Comparison of ENCODE assay signal across 8 cellular contexts in genomic region chr19:17234911-17235617, GRCh38. TPM values are rescaled to one million over a fixed set of nuclear protein-coding genes. Genes with fewer than 3 reads are reported as not detected.
DNase-seq lines count a peak whose midpoint lies in the region; ATAC-seq and TF ChIP-seq lines count a peak whose summit lies in the region.

No MANE protein-coding gene starts in this region.

- H3K9ac ChIP-seq in SK-N-MC (ENCODE audit: insufficient read length) = peak overlapping the region; percentile 62
- no peak overlapping the region for H3K9ac ChIP-seq in smooth muscle cell (ENCODE audit: low read depth)

- TF ChIP-seq CTCF in hepatocyte (IDR thresholded peaks at IDR 0.05; ENCODE audit: poor library complexity) = no peak
- no peak for TF ChIP-seq CTCF in smooth muscle cell (IDR thresholded peaks at IDR 0.05; ENCODE audit: borderline replicate concordance, insufficient read depth, poor library complexity, severe bottlenecking)

- H3K27ac ChIP-seq in SK-N-MC (no peak overlapping the region), hepatocyte (peak overlapping the region; percentile 53), smooth muscle cell (ENCODE audit: low read depth) (no peak overlapping the region)

- no peaks in the 10 kb centered on the region for H3K27me3 Mint-ChIP-seq in activated naive CD8-positive, alpha-beta T cell treated with anti-CD3 and anti-CD28 coated beads, Interleukin-2, amount 50 U/mL, for 24 hours

- H3K27ac Mint-ChIP-seq in activated naive CD8-positive, alpha-beta T cell treated with anti-CD3 and anti-CD28 coated beads, Interleukin-2, amount 50 U/mL, for 24 hours = peak overlapping the region; percentile 39

- H3K79me2 ChIP-seq in hepatocyte = peaks cover 61% of the 10 kb centered on the region
- peaks cover 38% of the 10 kb centered on the region for H3K79me2 ChIP-seq in smooth muscle cell (ENCODE audit: low read depth)

- no peaks in the 10 kb centered on the region for H3K9me2 ChIP-seq in hepatocyte (replicated peaks; ENCODE audit: insufficient read depth)

- H3K9me3 Mint-ChIP-seq in activated naive CD8-positive, alpha-beta T cell treated with anti-CD3 and anti-CD28 coated beads, Interleukin-2, amount 50 U/mL, for 24 hours = no peaks in the 10 kb centered on the region

- H4K20me1 ChIP-seq in hepatocyte (ENCODE audit: insufficient read depth, poor library complexity, severe bottlenecking) (peaks cover 27% of the 10 kb centered on the region), smooth muscle cell (ENCODE audit: low read depth) (peaks cover 79% of the 10 kb centered on the region)

- H2AFZ ChIP-seq in hepatocyte (no peak overlapping the region), smooth muscle cell (ENCODE audit: low read depth) (no peak overlapping the region)

- peaks cover 32% of the 10 kb centered on the region for H3F3A ChIP-seq in smooth muscle cell (ENCODE audit: low read depth)

- H3K4me2 ChIP-seq in hepatocyte (peak overlapping the region; percentile 89), smooth muscle cell (peak overlapping the region; percentile 90)

- peak; percentile 36 for DNase-seq in activated gamma-delta T cell treated with Interleukin-2 at 50 U/mL for 16 hours
- DNase-seq in activated gamma-delta T cell (lab: John Stamatoyannopoulos, UW) = no peak
- DNase-seq in SK-N-MC (ENCODE audit: low read depth, low spot score) = no peak
- DNase-seq in activated naive CD8-positive, alpha-beta T cell treated with anti-CD3 and anti-CD28 coated beads, Interleukin-2, amount 50 U/mL, for 24 hours = peak; percentile 79
- DNase-seq in hepatocyte (ENCODE audit: low spot score) = no peak
- no peak for DNase-seq in smooth muscle cell (lab: John Stamatoyannopoulos, UW; ENCODE audit: unreplicated experiment)

- H3K9me3 ChIP-seq in SK-N-MC (ENCODE audit: low read depth, low read length) = no peaks in the 10 kb centered on the region
- H3K9me3 ChIP-seq in hepatocyte (ENCODE audit: low read depth) = no peaks in the 10 kb centered on the region
- H3K9me3 ChIP-seq in smooth muscle cell (replicated peaks; ENCODE audit: low read depth) = no peaks in the 10 kb centered on the region

- ATAC-seq in HG03565 (IDR thresholded peaks at IDR 0.05; ENCODE audit: unreplicated experiment) (peak; percentile 23), HG03025 (IDR thresholded peaks at IDR 0.05; ENCODE audit: low FRiP score, unreplicated experiment) (no peak)
- peak; percentile 72 for ATAC-seq in activated naive CD8-positive, alpha-beta T cell treated with anti-CD3 and anti-CD28 coated beads, Interleukin-2, amount 50 U/mL, for 24 hours

- H3K36me3 Mint-ChIP-seq in activated naive CD8-positive, alpha-beta T cell treated with anti-CD3 and anti-CD28 coated beads, Interleukin-2, amount 50 U/mL, for 24 hours (ENCODE audit: low read depth) = peaks cover 2% of the 10 kb centered on the region

- H3K4me1 Mint-ChIP-seq in activated naive CD8-positive, alpha-beta T cell treated with anti-CD3 and anti-CD28 coated beads, Interleukin-2, amount 50 U/mL, for 24 hours = peaks cover 12% of the 10 kb centered on the region

- 46% methylated on average over 35 of the region's 36 CpGs for WGBS in hepatocyte (ENCODE audit: low lambda C conversion rate, missing lambda C conversion rate)
- WGBS in smooth muscle cell (ENCODE audit: low lambda C conversion rate) = 29% methylated on average over 29 of the region's 36 CpGs

- peak overlapping the region; percentile 79 for H3K4me3 ChIP-seq in SK-N-MC
- no peak overlapping the region for H3K4me3 ChIP-seq in hepatocyte
- H3K4me3 ChIP-seq in smooth muscle cell = peak overlapping the region; percentile 52

- H3K4me3 Mint-ChIP-seq in activated naive CD8-positive, alpha-beta T cell treated with anti-CD3 and anti-CD28 coated beads, Interleukin-2, amount 50 U/mL, for 24 hours = peak overlapping the region; percentile 80

- H3K36me3 ChIP-seq in SK-N-MC (ENCODE audit: insufficient read depth, low read length) = peaks cover 5% of the 10 kb centered on the region; the same call in 1 of the 2 replicates
- H3K36me3 ChIP-seq in hepatocyte (replicated peaks; ENCODE audit: insufficient read depth, low read depth) = no peaks in the 10 kb centered on the region
- H3K36me3 ChIP-seq in smooth muscle cell (ENCODE audit: low read depth) = no peaks in the 10 kb centered on the region

- H3K27me3 ChIP-seq in hepatocyte (no peaks in the 10 kb centered on the region), smooth muscle cell (ENCODE audit: low read depth) (no peaks in the 10 kb centered on the region)

- H3K4me1 ChIP-seq in hepatocyte (ENCODE audit: insufficient read depth) (peaks cover 29% of the 10 kb centered on the region), smooth muscle cell (ENCODE audit: low read depth) (peaks cover 4% of the 10 kb centered on the region)

RNA-seq across cellular contexts. Expression of gene OCEL1, which starts 9.0 kb away (rescaled TPM):
- total RNA-seq in hepatocyte (9.5 and 15.3 TPM in 2 replicates), smooth muscle cell (2.9 and 3.2 TPM in 2 replicates)
- polyA plus RNA-seq in hepatocyte (44.7 and 47.7 TPM in 2 replicates), smooth muscle cell (34.9 and 41.3 TPM in 2 replicates)

RNA-seq across cellular contexts. Expression of gene NR2F6, which starts 10.7 kb away (rescaled TPM):
- total RNA-seq in hepatocyte (116 and 133 TPM in 2 replicates), smooth muscle cell (47.8 and 57.4 TPM in 2 replicates)
- polyA plus RNA-seq in hepatocyte (157 and 169 TPM in 2 replicates), smooth muscle cell (99.8 and 104 TPM in 2 replicates)

RNA-seq across cellular contexts. Expression of gene USE1, which starts 19.9 kb away (rescaled TPM):
- 22.4 and 26.9 TPM in 2 replicates for total RNA-seq in hepatocyte
- 42.6 and 46.7 TPM in 2 replicates for polyA plus RNA-seq in hepatocyte
- 12.8 and 16.4 TPM in 2 replicates for total RNA-seq in smooth muscle cell
- polyA plus RNA-seq in smooth muscle cell = 28.8 and 45.4 TPM in 2 replicates

RNA-seq across cellular contexts. Expression of gene USHBP1, which starts 29.5 kb away (rescaled TPM):
- total RNA-seq in hepatocyte (3.0 TPM in 1 of 2 replicates, not detected in the other), smooth muscle cell (not detected in 2 replicates)
- polyA plus RNA-seq in hepatocyte (0.98 and 1.2 TPM in 2 replicates), smooth muscle cell (not detected in 2 replicates)

RNA-seq across cellular contexts. Expression of gene BABAM1, which starts 32.2 kb away (rescaled TPM):
- total RNA-seq in hepatocyte = 63.8 and 71.4 TPM in 2 replicates
- 94.1 and 97.9 TPM in 2 replicates for polyA plus RNA-seq in hepatocyte
- total RNA-seq in smooth muscle cell = 62.0 and 69.8 TPM in 2 replicates
- 108 and 110 TPM in 2 replicates for polyA plus RNA-seq in smooth muscle cell

Comparison
In these comparisons a context has a peak if more than half of its experiments do, and no peak if none do; other contexts are left out.
1. DNase-seq: peak in activated gamma-delta T cell treated with Interleukin-2 at 50 U/mL for 16 hours (single experiment) and activated naive CD8-positive, alpha-beta T cell treated with anti-CD3 and anti-CD28 coated beads, Interleukin-2, amount 50 U/mL, for 24 hours (single experiment); none in activated gamma-delta T cell (single experiment), SK-N-MC (single experiment), hepatocyte (single experiment) and smooth muscle cell (single experiment).